Comparison of ENCODE assay signal across 25 cellular contexts in the genomic region with DNA sequence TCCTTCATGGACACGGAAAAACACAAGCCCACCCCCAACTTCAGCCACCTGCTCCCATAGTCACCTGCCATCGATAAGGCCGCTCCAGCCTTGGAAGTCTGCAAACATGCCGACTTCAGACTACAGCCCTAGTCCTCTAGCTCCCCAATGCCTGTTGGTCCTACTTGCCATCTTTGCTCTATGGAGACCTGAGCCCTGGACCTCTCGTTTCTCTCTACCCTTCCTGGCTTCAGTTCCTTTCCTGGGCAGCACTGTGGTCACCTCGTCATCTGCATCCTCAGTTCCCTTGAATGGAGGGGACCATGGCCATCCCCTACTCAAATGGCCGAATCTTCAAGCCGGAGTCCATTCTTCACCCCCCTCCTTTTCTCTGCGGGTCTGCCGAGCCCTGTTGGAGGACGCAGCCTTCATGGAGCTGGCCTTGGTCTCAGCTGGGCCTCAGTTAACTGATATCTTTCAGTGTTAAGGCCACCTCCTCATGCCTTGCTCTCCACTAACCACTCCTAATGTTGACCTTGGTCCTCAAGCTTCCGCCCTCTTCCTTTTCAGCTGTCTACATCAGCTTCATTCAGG. TPM values are rescaled to one million over a fixed set of nuclear protein-coding genes. Genes with fewer than 3 reads are reported as not detected.
"Had no signal": no experiment of that assay in that cellular context is flagged by ENCODE, and none has a peak within 500 bp of the region (broad histone marks: within the 10 kb centered on the region; RNA-seq: fewer than 3 reads in every experiment).

No MANE protein-coding gene starts in this region.

- H3K4me3 Mint-ChIP-seq: activated CD4-positive, alpha-beta memory T cell treated with anti-CD3 and anti-CD28 coated beads for 36 hours; activated CD4-positive, alpha-beta T cell treated with anti-CD3 and anti-CD28 coated beads, Interleukin-2, amount 10 ng/mL, durations not matched to agents 7 days and 5 days; activated naive CD8-positive, alpha-beta T cell treated with anti-CD3 and anti-CD28 coated beads, Interleukin-2, amount 50 U/mL, for 24 hours; activated T-cell treated with anti-CD3 and anti-CD28 coated beads, Interleukin-2, amount 50 U/mL, for 4 hours; T-cell had no signal

- DNase-seq: activated CD4-positive, alpha-beta memory T cell treated with anti-CD3 and anti-CD28 coated beads for 36 hours; activated CD4-positive, alpha-beta T cell treated with anti-CD3 and anti-CD28 coated beads, Interleukin-2, amount 10 ng/mL, durations not matched to agents 7 days and 5 days; activated CD4-positive, CD25-positive, alpha-beta regulatory T cell; activated CD8-positive, alpha-beta memory T cell treated with anti-CD3 and anti-CD28 coated beads for 24 hours; activated effector memory CD4-positive, alpha-beta T cell treated with anti-CD3 and anti-CD28 coated beads, Interleukin-2, amount 50 U/mL, for 16 hours; activated naive CD4-positive, alpha-beta T cell treated with Interleukin-2 at 50 U/mL for 16 hours; activated naive CD8-positive, alpha-beta T cell treated with anti-CD3 and anti-CD28 coated beads, Interleukin-2, amount 50 U/mL, for 24 hours; activated T-cell treated with anti-CD3 and anti-CD28 coated beads, Interleukin-2, amount 50 U/mL, for 4 hours; amniotic stem cell; body of pancreas; NCI-H1930; NCI-H2227 treated with DMSO at 0.1 percent for 48 hours; NCI-H446 treated with DMSO at 0.1 percent for 48 hours; NCI-H526 treated with DMSO at 0.1 percent for 48 hours; NCI-H82; T-cell had no signal

- H3K4me3 ChIP-seq: ascending aorta, body of pancreas, SK-N-MC had no signal

- H3K4me1 Mint-ChIP-seq: activated CD4-positive, alpha-beta T cell treated with anti-CD3 and anti-CD28 coated beads, Interleukin-2, amount 10 ng/mL, durations not matched to agents 7 days and 5 days; activated naive CD8-positive, alpha-beta T cell treated with anti-CD3 and anti-CD28 coated beads, Interleukin-2, amount 50 U/mL, for 24 hours; T-cell had no signal

- H3K36me3 Mint-ChIP-seq: activated CD4-positive, alpha-beta memory T cell treated with anti-CD3 and anti-CD28 coated beads for 36 hours; T-cell had no signal

- H3K9me3 Mint-ChIP-seq: activated CD4-positive, alpha-beta memory T cell treated with anti-CD3 and anti-CD28 coated beads for 36 hours; activated CD4-positive, alpha-beta T cell treated with anti-CD3 and anti-CD28 coated beads, Interleukin-2, amount 10 ng/mL, durations not matched to agents 7 days and 5 days; activated naive CD4-positive, alpha-beta T cell treated with anti-CD3 and anti-CD28 coated beads, Interleukin-2, amount 50 U/mL, for 72 hours; activated naive CD8-positive, alpha-beta T cell treated with anti-CD3 and anti-CD28 coated beads, Interleukin-2, amount 50 U/mL, for 24 hours; activated T-cell treated with anti-CD3 and anti-CD28 coated beads, Interleukin-2, amount 50 U/mL, for 4 hours; T-cell had no signal

- H3K27ac ChIP-seq: ascending aorta, body of pancreas, KMS-11, SK-N-MC, VCaP had no signal

- H3K27ac Mint-ChIP-seq: activated CD4-positive, alpha-beta memory T cell treated with anti-CD3 and anti-CD28 coated beads for 36 hours; activated CD4-positive, alpha-beta T cell treated with anti-CD3 and anti-CD28 coated beads, Interleukin-2, amount 10 ng/mL, durations not matched to agents 7 days and 5 days; activated naive CD4-positive, alpha-beta T cell treated with anti-CD3 and anti-CD28 coated beads, Interleukin-2, amount 50 U/mL, for 72 hours; activated naive CD8-positive, alpha-beta T cell treated with anti-CD3 and anti-CD28 coated beads, Interleukin-2, amount 50 U/mL, for 24 hours; T-cell had no signal

RNA-seq across cellular contexts. Expression of a gene that starts 47.7 kb away (rescaled TPM):
- total RNA-seq: activated CD4-positive, alpha-beta memory T cell treated with anti-CD3 and anti-CD28 coated beads for 36 hours; activated CD4-positive, alpha-beta T cell treated with anti-CD3 and anti-CD28 coated beads, Interleukin-2, amount 10 ng/mL, durations not matched to agents 7 days and 5 days; activated naive CD4-positive, alpha-beta T cell treated with anti-CD3 and anti-CD28 coated beads, Interleukin-2, amount 50 U/mL, for 72 hours; activated T-cell treated with anti-CD3 and anti-CD28 coated beads, Interleukin-2, amount 50 U/mL, for 4 hours; ascending aorta; body of pancreas; MCF 10A; OCI-LY7; T-cell; T-helper 2 cell treated with Interferon-gamma antibody and Interleukin-4, amounts not matched to agents 100 ng/mL and 5 ng/mL, for 36 hours had no signal

RNA-seq across cellular contexts. Expression of a gene that starts 48.4 kb away (rescaled TPM):
- total RNA-seq: activated CD4-positive, alpha-beta memory T cell treated with anti-CD3 and anti-CD28 coated beads for 36 hours; activated CD4-positive, alpha-beta T cell treated with anti-CD3 and anti-CD28 coated beads, Interleukin-2, amount 10 ng/mL, durations not matched to agents 7 days and 5 days; activated naive CD4-positive, alpha-beta T cell treated with anti-CD3 and anti-CD28 coated beads, Interleukin-2, amount 50 U/mL, for 72 hours; activated T-cell treated with anti-CD3 and anti-CD28 coated beads, Interleukin-2, amount 50 U/mL, for 4 hours; ascending aorta; body of pancreas; MCF 10A; OCI-LY7; RPMI7951; T-cell; T-helper 2 cell treated with Interferon-gamma antibody and Interleukin-4, amounts not matched to agents 100 ng/mL and 5 ng/mL, for 36 hours had no signal
